In genomic region chr19:47113446-47114348, GRCh38 we compare ENCODE assay signal across 1 cellular context.
TF ChIP-seq lines count a peak whose summit lies in the region.

Gene ZC3H4 (minus strand): TSS chr19:47113776. CDS start chr19:47112584, 1,192 bp downstream.

TF ChIP-seq in HCT116, 20 proteins besides CTCF, POLR2A, EP300 and RAD21 (continued from another document):
- TF ChIP-seq ZBTB33 (IDR thresholded peaks at IDR 0.05; ENCODE audit: extremely low read depth, insufficient replicate concordance, low read length) (no peak), ELF1 (IDR thresholded peaks at IDR 0.05; ENCODE audit: borderline replicate concordance, low read depth) (no peak), ATF3 (IDR thresholded peaks at IDR 0.05) (no peak), TCF7L2 (IDR thresholded peaks at IDR 0.05; ENCODE audit: borderline replicate concordance, extremely low read depth, insufficient read depth, insufficient read length) (no peak), ZFX (IDR thresholded peaks at IDR 0.05) (no peak)
TF ChIP-seq in HCT116: peak in this region for 3.
